ENCODE assay signal across 13 cellular contexts in genomic region chr2:134079373-134079772, GRCh38.
DNase-seq lines count a peak whose midpoint lies in the region; ATAC-seq and TF ChIP-seq lines count a peak whose summit lies in the region.
"Had no signal": no experiment of that assay in that cellular context is flagged by ENCODE, and none has a peak within 500 bp of the region (broad histone marks: within the 10 kb centered on the region; RNA-seq: fewer than 3 reads in every experiment).

No MANE protein-coding gene starts in this region.

- H3K36me3 ChIP-seq in OCI-LY7 (ENCODE audit: insufficient read depth, low read length) (no peaks in the 10 kb centered on the region), stomach (no peaks in the 10 kb centered on the region)

- H4K20me1 ChIP-seq in OCI-LY7 (ENCODE audit: insufficient read depth, low read length): no peaks in the 10 kb centered on the region

- no peak overlapping the region for H3K4me3 ChIP-seq in OCI-LY7 (ENCODE audit: low read depth, low read length, poor library complexity, severe bottlenecking)
- H3K4me3 ChIP-seq in stomach: no peak overlapping the region
- H3K4me3 ChIP-seq: psoas muscle had no signal

- DNase-seq in OCI-LY7 (ENCODE audit: low spot score) (peak; percentile 16), ecto neural progenitor cell (ENCODE audit: low spot score) (no peak), stomach (no peak)
- no peak for DNase-seq in stimulated activated CD8-positive, alpha-beta memory T cell treated with anti-CD3 and anti-CD28 coated beads, Interleukin-4, amount 100 ng/mL, for 48 hours
- no peak for DNase-seq in activated CD8-positive, alpha-beta memory T cell treated with anti-CD3 and anti-CD28 coated beads, Interleukin-2, amount 10 ng/mL, durations not matched to agents 7 days and 5 days
- DNase-seq: activated CD4-positive, alpha-beta T cell treated with anti-CD3 and anti-CD28 coated beads for 1 hour; activated naive CD4-positive, alpha-beta T cell treated with anti-CD3 and anti-CD28 coated beads for 36 hours; CD4-positive, alpha-beta T cell; mammary epithelial cell; psoas muscle had no signal

- H3K9me2 ChIP-seq in OCI-LY7 (ENCODE audit: insufficient read depth, low read length): no peaks in the 10 kb centered on the region

- 81 to 100% (median 92%) methylated on average over 3 to 4 of the region's 4 CpGs for WGBS in stomach, 5 donors

- H3K4me3 Mint-ChIP-seq in activated CD8-positive, alpha-beta memory T cell treated with anti-CD3 and anti-CD28 coated beads, Interleukin-2, amount 10 ng/mL, durations not matched to agents 7 days and 5 days: no peak overlapping the region
- H3K4me3 Mint-ChIP-seq: activated naive CD4-positive, alpha-beta T cell treated with anti-CD3 and anti-CD28 coated beads for 36 hours; CD4-positive, alpha-beta T cell had no signal

- H3K27ac ChIP-seq in OCI-LY7 (ENCODE audit: low read depth, low read length, poor library complexity, severe bottlenecking): no peak overlapping the region
- H3K27ac ChIP-seq in stomach: no peak overlapping the region
- H3K27ac ChIP-seq: psoas muscle had no signal

- no peak overlapping the region for H3K4me2 ChIP-seq in OCI-LY7 (ENCODE audit: low read length)

- CTCF ChIA-PET in OCI-LY7 (lab: Charles Lee; ENCODE audit: unreplicated experiment): no interaction called here
- CTCF ChIA-PET in activated CD8-positive, alpha-beta memory T cell treated with anti-CD3 and anti-CD28 coated beads, Interleukin-2, amount 10 ng/mL, durations not matched to agents 7 days and 5 days (lab: Charles Lee): no interaction called here

- no peak overlapping the region for H3K27ac Mint-ChIP-seq in activated CD8-positive, alpha-beta memory T cell treated with anti-CD3 and anti-CD28 coated beads, Interleukin-2, amount 10 ng/mL, durations not matched to agents 7 days and 5 days
- H3K27ac Mint-ChIP-seq: activated naive CD4-positive, alpha-beta T cell treated with anti-CD3 and anti-CD28 coated beads for 36 hours; CD4-positive, alpha-beta T cell had no signal

- H3K27me3 Mint-ChIP-seq in activated CD8-positive, alpha-beta memory T cell treated with anti-CD3 and anti-CD28 coated beads, Interleukin-2, amount 10 ng/mL, durations not matched to agents 7 days and 5 days: peaks cover 17% of the 10 kb centered on the region

- TF ChIP-seq POLR2A in stomach (IDR thresholded peaks at IDR 0.05): no peak

- BruUV-seq in OCI-LY7 (replicated peaks; lab: Mats Ljungman, UMichigan): no TSS peak

- no peak overlapping the region for H2AFZ ChIP-seq in OCI-LY7 (ENCODE audit: low read length)

- TF ChIP-seq EP300 in stomach (IDR thresholded peaks at IDR 0.05): no peak

- TF ChIP-seq CTCF in OCI-LY7 (conservative IDR thresholded peaks at IDR 0.05; ENCODE audit: low read length): no peak
- no peak for TF ChIP-seq CTCF in stomach (IDR thresholded peaks at IDR 0.05)

- H3K9me3 ChIP-seq in OCI-LY7 (ENCODE audit: low read length): 0 out of 2 replicates have a peak, but pooled peaks cover 7% of the 10 kb centered on the region
- H3K9me3 ChIP-seq in stomach: no peaks in the 10 kb centered on the region
- H3K9me3 ChIP-seq: psoas muscle had no signal

- H3K9me3 Mint-ChIP-seq in activated CD8-positive, alpha-beta memory T cell treated with anti-CD3 and anti-CD28 coated beads, Interleukin-2, amount 10 ng/mL, durations not matched to agents 7 days and 5 days (ENCODE audit: low read depth): no peaks in the 10 kb centered on the region
- H3K9me3 Mint-ChIP-seq: activated naive CD4-positive, alpha-beta T cell treated with anti-CD3 and anti-CD28 coated beads for 36 hours; CD4-positive, alpha-beta T cell had no signal

- ATAC-seq in GM18858 (IDR thresholded peaks at IDR 0.05; ENCODE audit: unreplicated experiment) (peak; percentile 95), GM21367 (IDR thresholded peaks at IDR 0.05; ENCODE audit: unreplicated experiment) (peak; percentile 94), HG03025 (IDR thresholded peaks at IDR 0.05; ENCODE audit: low FRiP score, unreplicated experiment) (peak; percentile 90)
- ATAC-seq in activated CD8-positive, alpha-beta memory T cell treated with anti-CD3 and anti-CD28 coated beads, Interleukin-2, amount 10 ng/mL, durations not matched to agents 7 days and 5 days: no peak
- ATAC-seq: psoas muscle had no signal

- POLR2A ChIA-PET in OCI-LY7 (lab: Charles Lee): no interaction called here

- H3K4me1 ChIP-seq in OCI-LY7 (ENCODE audit: insufficient read depth, low read length, poor library complexity, severe bottlenecking) (no peaks in the 10 kb centered on the region), stomach (peaks cover 0 to 8% (median 4%) of the 10 kb centered on the region in 4 donors)
- H3K4me1 ChIP-seq: psoas muscle had no signal

- no peaks in the 10 kb centered on the region for H3K79me2 ChIP-seq in OCI-LY7 (ENCODE audit: insufficient read depth, low read depth, low read length)

- H3K27me3 ChIP-seq in stomach: no peaks in the 10 kb centered on the region

- no peaks in the 10 kb centered on the region for H3K4me1 Mint-ChIP-seq in activated CD8-positive, alpha-beta memory T cell treated with anti-CD3 and anti-CD28 coated beads, Interleukin-2, amount 10 ng/mL, durations not matched to agents 7 days and 5 days

- intact Hi-C loops in OCI-LY7 (cut with micrococcal nuclease; ENCODE audit: unreplicated experiment) (no loop called here), stomach (cut with DNase I; ENCODE audit: low total_unique reads) (no loop called here)

- H3K36me3 Mint-ChIP-seq in activated CD8-positive, alpha-beta memory T cell treated with anti-CD3 and anti-CD28 coated beads, Interleukin-2, amount 10 ng/mL, durations not matched to agents 7 days and 5 days: no peaks in the 10 kb centered on the region
